ENCODE assay signal across 24 cellular contexts in the genomic region with DNA sequence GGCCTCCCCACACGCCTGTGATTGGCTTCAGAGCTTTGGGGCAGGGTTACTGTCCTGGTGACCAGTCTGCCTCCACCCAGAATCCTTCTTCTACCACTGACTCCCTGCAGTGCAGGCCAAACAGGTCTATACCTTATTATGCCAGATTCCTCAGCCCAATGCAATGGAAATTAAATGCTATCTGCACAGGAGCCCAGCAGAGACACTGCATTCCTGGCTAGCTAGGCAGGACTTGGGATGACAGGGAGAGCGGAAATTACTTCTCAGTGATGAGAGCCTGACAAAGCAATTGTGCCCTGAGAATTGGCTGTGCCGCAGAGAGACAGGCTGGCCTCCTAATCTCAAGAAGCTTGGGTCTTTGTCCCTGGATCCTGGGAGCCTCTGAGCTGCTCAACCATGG.
"Had no signal": no experiment of that assay in that cellular context is flagged by ENCODE, and none has a peak within 500 bp of the region (broad histone marks: within the 10 kb centered on the region; RNA-seq: fewer than 3 reads in every experiment).

No MANE protein-coding gene starts in this region.

- H3K9me3 Mint-ChIP-seq: activated CD4-positive, alpha-beta memory T cell treated with anti-CD3 and anti-CD28 coated beads, Interleukin-2, amount 10 ng/mL, durations not matched to agents 7 days and 5 days; activated naive CD4-positive, alpha-beta T cell treated with anti-CD3 and anti-CD28 coated beads for 36 hours; activated T-helper 17 cell treated with anti-CD3 and anti-CD28 coated beads, Interleukin-2, amount 50 U/mL, for 72 hours; central memory CD8-positive, alpha-beta T cell had no signal

- ATAC-seq: activated CD4-positive, alpha-beta T cell treated with anti-CD3 and anti-CD28 coated beads for 36 hours; activated T-helper 17 cell treated with anti-CD3 and anti-CD28 coated beads, Interleukin-2, amount 50 U/mL, for 72 hours; T-helper 17 cell had no signal

- H3K36me3 ChIP-seq: MG63 had no signal

- DNase-seq: activated CD4-positive, alpha-beta memory T cell treated with anti-CD3 and anti-CD28 coated beads, Interleukin-2, amount 10 ng/mL, durations not matched to agents 7 days and 5 days; activated CD4-positive, alpha-beta T cell treated with anti-CD3 and anti-CD28 coated beads for 36 hours; activated CD4-positive, alpha-beta T cell treated with anti-CD3 and anti-CD28 coated beads, Interleukin-2, amount 50 U/mL, for 1 hour; activated gamma-delta T cell; activated naive CD4-positive, alpha-beta T cell treated with anti-CD3 and anti-CD28 coated beads for 36 hours; activated T-cell treated with anti-CD3 and anti-CD28 coated beads for 4 hours; activated T-cell treated with anti-CD3 and anti-CD28 coated beads, Interleukin-2, amount 50 U/mL, for 48 hours; amygdala; MG63; MV-4-11; NCI-H1092 treated with DMSO at 0.1 percent for 48 hours; NCI-H1417 treated with DMSO at 0.1 percent for 48 hours; NCI-H1694 treated with DMSO at 0.1 percent for 48 hours; NCI-H2029 treated with DMSO at 0.1 percent for 48 hours; NCI-H446; NCI-H524; NCI-H748 treated with DMSO at 0.1 percent for 48 hours; SHP77 treated with DMSO at 0.1 percent for 48 hours; T-helper 17 cell; T-helper 9 cell had no signal

- H3K27ac Mint-ChIP-seq: activated CD4-positive, alpha-beta memory T cell treated with anti-CD3 and anti-CD28 coated beads, Interleukin-2, amount 10 ng/mL, durations not matched to agents 7 days and 5 days; activated CD4-positive, alpha-beta T cell treated with anti-CD3 and anti-CD28 coated beads for 36 hours; activated naive CD4-positive, alpha-beta T cell treated with anti-CD3 and anti-CD28 coated beads for 36 hours; activated naive CD8-positive, alpha-beta T cell; activated T-helper 17 cell treated with anti-CD3 and anti-CD28 coated beads, Interleukin-2, amount 50 U/mL, for 72 hours; T-helper 17 cell had no signal

- H3K9me3 ChIP-seq: MG63 had no signal

- H3K27me3 ChIP-seq: MG63 had no signal

- H3K36me3 Mint-ChIP-seq: activated naive CD8-positive, alpha-beta T cell; brain had no signal

- H3K4me3 ChIP-seq: MG63 had no signal

- H3K4me3 Mint-ChIP-seq: activated CD4-positive, alpha-beta memory T cell treated with anti-CD3 and anti-CD28 coated beads, Interleukin-2, amount 10 ng/mL, durations not matched to agents 7 days and 5 days; activated CD4-positive, alpha-beta T cell treated with anti-CD3 and anti-CD28 coated beads for 36 hours; activated naive CD4-positive, alpha-beta T cell treated with anti-CD3 and anti-CD28 coated beads for 36 hours; activated naive CD8-positive, alpha-beta T cell; activated T-helper 17 cell treated with anti-CD3 and anti-CD28 coated beads, Interleukin-2, amount 50 U/mL, for 72 hours; brain; central memory CD8-positive, alpha-beta T cell; T-helper 17 cell had no signal

- H3K4me1 Mint-ChIP-seq: activated CD4-positive, alpha-beta memory T cell treated with anti-CD3 and anti-CD28 coated beads, Interleukin-2, amount 10 ng/mL, durations not matched to agents 7 days and 5 days; activated CD4-positive, alpha-beta T cell treated with anti-CD3 and anti-CD28 coated beads for 36 hours; activated T-helper 17 cell treated with anti-CD3 and anti-CD28 coated beads, Interleukin-2, amount 50 U/mL, for 72 hours; central memory CD8-positive, alpha-beta T cell; T-helper 17 cell had no signal
